In the genomic region with DNA sequence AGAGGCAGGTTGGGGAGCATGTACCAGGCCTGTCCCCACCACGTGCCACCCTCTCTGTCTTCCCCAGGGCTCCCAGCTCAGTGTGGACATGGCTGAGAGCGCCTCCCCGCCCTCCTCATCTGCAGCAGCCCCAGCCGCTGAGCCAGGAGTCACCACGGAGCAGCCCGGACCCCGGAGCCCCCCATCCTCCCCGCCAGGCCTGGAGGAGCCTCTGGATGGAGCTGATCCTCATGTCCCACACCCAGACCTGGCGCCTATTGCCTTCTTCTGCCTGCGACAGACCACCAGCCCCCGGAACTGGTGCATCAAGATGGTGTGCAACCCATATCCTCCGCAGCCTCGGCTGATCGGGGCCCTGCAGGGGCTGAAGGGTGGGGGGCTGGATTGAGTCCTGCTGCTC, we compare ENCODE assay signal across 23 cellular contexts. TPM values are rescaled to one million over a fixed set of nuclear protein-coding genes. Genes with fewer than 3 reads are reported as not detected.
"Had no signal": no experiment of that assay in that cellular context is flagged by ENCODE, and none has a peak within 500 bp of the region (broad histone marks: within the 10 kb centered on the region; RNA-seq: fewer than 3 reads in every experiment).

TSS of gene CACNA1I (plus strand) at position 89 of the 400 bp plus-strand sequence. CDS start at position 89, 0 bp downstream.

- H3K4me3 ChIP-seq: coronary artery, esophagus squamous epithelium, gastroesophageal sphincter, hepatocyte, lung, pancreas, prostate gland, right lobe of liver, suprapubic skin, tibial nerve had no signal

- H3K9me3 ChIP-seq: esophagus squamous epithelium, gastroesophageal sphincter, pancreas, prostate gland, right lobe of liver, suprapubic skin, tibial nerve had no signal

- DNase-seq: central memory CD4-positive, alpha-beta T cell; esophagus squamous epithelium; foreskin fibroblast; head of caudate nucleus; kidney; left colon; left ventricle myocardium superior; mesenchymal stem cell; naive B cell; nephron progenitor cell; pancreas; right lobe of liver; stimulated activated CD4-positive, alpha-beta T cell treated with anti-CD3 and anti-CD28 coated beads, Interleukin-4, amount 100 ng/mL, for 1 hour; stimulated activated CD8-positive, alpha-beta memory T cell treated with anti-CD3 and anti-CD28 coated beads, Interleukin-4, amount 100 ng/mL, for 48 hours; stimulated activated naive CD8-positive, alpha-beta T cell treated with anti-CD3 and anti-CD28 coated beads, Interleukin-15, Interleukin-2, amounts not matched to agents 100 U/mL and 50 U/mL, for 24 hours had no signal

- H2AFZ ChIP-seq: hepatocyte had no signal

- H3K79me2 ChIP-seq: hepatocyte had no signal

- H3K27me3 ChIP-seq: hepatocyte, pancreas, right lobe of liver, tibial nerve had no signal

- H3K4me2 ChIP-seq: hepatocyte had no signal

- H3K36me3 ChIP-seq: esophagus squamous epithelium, gastroesophageal sphincter, pancreas, prostate gland, right lobe of liver, suprapubic skin, tibial nerve had no signal

- H3K4me3 Mint-ChIP-seq: naive B cell; nephron progenitor cell; stimulated activated effector memory CD8-positive, alpha-beta T cell treated with anti-CD3 and anti-CD28 coated beads, Interleukin-12 subunit alpha, Interleukin-12 subunit beta, amount 100 ng/mL, for 72 hours had no signal

- H3K27ac Mint-ChIP-seq: nephron progenitor cell; stimulated activated effector memory CD8-positive, alpha-beta T cell treated with anti-CD3 and anti-CD28 coated beads, Interleukin-12 subunit alpha, Interleukin-12 subunit beta, amount 100 ng/mL, for 72 hours had no signal

- ATAC-seq: gastroesophageal sphincter; left colon; left ventricle myocardium superior; pancreas; right lobe of liver; stimulated activated effector memory CD8-positive, alpha-beta T cell treated with anti-CD3 and anti-CD28 coated beads, Interleukin-12 subunit alpha, Interleukin-12 subunit beta, amount 100 ng/mL, for 72 hours; stimulated activated naive CD8-positive, alpha-beta T cell treated with anti-CD3 and anti-CD28 coated beads, Interleukin-15, Interleukin-2, amounts not matched to agents 100 U/mL and 50 U/mL, for 24 hours had no signal

- H3K4me1 ChIP-seq: gastroesophageal sphincter, pancreas, prostate gland, right lobe of liver, suprapubic skin, tibial nerve had no signal

- H3K27ac ChIP-seq: coronary artery, esophagus squamous epithelium, gastroesophageal sphincter, hepatocyte, pancreas, prostate gland, right lobe of liver, suprapubic skin, tibial nerve had no signal

- H3K36me3 Mint-ChIP-seq: stimulated activated effector memory CD8-positive, alpha-beta T cell treated with anti-CD3 and anti-CD28 coated beads, Interleukin-12 subunit alpha, Interleukin-12 subunit beta, amount 100 ng/mL, for 72 hours had no signal

- H3K9me3 Mint-ChIP-seq: nephron progenitor cell had no signal

RNA-seq across cellular contexts. Expression of gene CACNA1I, which starts in this region (rescaled TPM):
- total RNA-seq: left ventricle myocardium superior had no signal
